In the genomic region with DNA sequence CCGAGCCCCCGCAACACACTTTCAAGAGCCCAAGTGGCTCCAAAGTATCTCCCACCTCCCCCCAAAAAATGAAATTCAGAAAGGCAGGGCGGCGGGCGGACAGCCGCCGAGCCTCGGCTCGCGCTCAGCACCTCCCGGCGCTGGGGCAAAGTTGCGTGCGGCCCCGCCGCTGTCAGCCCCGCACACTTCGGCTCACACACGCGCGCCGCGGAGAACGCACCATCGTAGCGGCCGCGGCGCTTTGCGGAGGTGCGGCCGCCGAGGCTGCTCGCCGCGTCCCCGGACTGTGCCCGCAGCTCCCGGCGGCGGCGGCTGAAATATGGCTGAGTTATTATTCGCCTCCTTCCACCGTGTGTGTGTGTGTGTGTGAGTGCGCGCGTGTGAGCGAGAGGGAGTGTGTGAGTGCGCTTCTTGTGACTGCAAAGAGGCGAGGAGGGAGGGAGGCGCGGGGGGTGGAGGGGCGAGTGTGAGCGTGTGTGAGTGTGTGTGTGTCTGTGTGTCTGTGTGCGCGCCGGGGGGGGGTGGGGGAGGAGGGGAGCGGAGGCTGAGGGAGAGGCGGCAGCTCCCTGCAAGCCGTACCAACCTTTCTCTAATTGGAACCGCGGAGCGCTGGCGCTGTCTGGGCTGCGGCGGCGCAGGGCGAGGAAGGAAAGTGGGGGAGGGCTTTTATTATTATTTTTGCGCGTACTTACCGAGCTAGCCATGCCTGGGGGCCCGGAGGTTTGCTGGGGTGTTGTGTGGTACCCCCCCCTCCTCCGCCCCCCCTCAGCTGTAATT, we compare ENCODE assay signal across 8 cellular contexts. TPM values are rescaled to one million over a fixed set of nuclear protein-coding genes. Genes with fewer than 3 reads are reported as not detected.
DNase-seq lines count a peak whose midpoint lies in the region; ATAC-seq and TF ChIP-seq lines count a peak whose summit lies in the region.

No MANE protein-coding gene starts in this region.

- H3K4me1 Mint-ChIP-seq in activated CD8-positive, alpha-beta T cell treated with anti-CD3 and anti-CD28 coated beads for 36 hours (ENCODE audit: low read depth) = peaks cover 42% of the 10 kb centered on the region

- POLR2A ChIA-PET in activated CD8-positive, alpha-beta T cell treated with anti-CD3 and anti-CD28 coated beads for 36 hours (lab: Charles Lee) = interaction anchor here (0.7 to 2.2 kb wide), 24 partner anchors 11 to 462 kb away, joined by 3 to 19 read pairs (median 4); partner anchors contain the start of gene FOCAD

- H3K36me3 Mint-ChIP-seq in activated CD8-positive, alpha-beta T cell treated with anti-CD3 and anti-CD28 coated beads for 36 hours (ENCODE audit: low read depth) = peaks cover 28% of the 10 kb centered on the region

- peak; percentile 25 for ATAC-seq in HG02571 (IDR thresholded peaks at IDR 0.05; ENCODE audit: unreplicated experiment)
- ATAC-seq in activated CD8-positive, alpha-beta T cell treated with anti-CD3 and anti-CD28 coated beads for 36 hours = peak; percentile 31

- no peaks in the 10 kb centered on the region for H3K27me3 Mint-ChIP-seq in activated CD8-positive, alpha-beta T cell treated with anti-CD3 and anti-CD28 coated beads for 36 hours

- peak; percentile 76 for DNase-seq in GM03348 (ENCODE audit: low spot score)
- peak; percentile 90 for DNase-seq in NCI-H2227 (lab: John Stamatoyannopoulos, UW; ENCODE audit: unreplicated experiment)
- DNase-seq in activated CD8-positive, alpha-beta T cell treated with anti-CD3 and anti-CD28 coated beads for 36 hours = peak; percentile 79
- DNase-seq in effector CD8-positive, alpha-beta T cell (lab: John Stamatoyannopoulos, UW) = peak; percentile 55
- DNase-seq in medulla oblongata (ENCODE audit: extremely low spot score) = peak; percentile 73
- DNase-seq in stimulated activated CD4-positive, alpha-beta T cell treated with anti-CD3 and anti-CD28 coated beads, TNF-alpha, amount 100 ng/mL, for 4 hours (ENCODE audit: low read depth in 3 of 3) = peak; percentile 48 to 67 (median 60)
- no peak for DNase-seq in ACHN

- H3K27ac Mint-ChIP-seq in activated CD8-positive, alpha-beta T cell treated with anti-CD3 and anti-CD28 coated beads for 36 hours = peak overlapping the region; percentile 99

- H3K4me3 Mint-ChIP-seq in activated CD8-positive, alpha-beta T cell treated with anti-CD3 and anti-CD28 coated beads for 36 hours = peak overlapping the region; percentile 97

- TF ChIP-seq CTCF in activated CD8-positive, alpha-beta T cell treated with anti-CD3 and anti-CD28 coated beads for 36 hours (IDR thresholded peaks at IDR 0.05) = no peak

- in situ Hi-C loops in ACHN (cut with HindIII; ENCODE audit: low pct_ligation_motif_present, low pct_unique_long_range_greater_than_20kb, low sequenced_read_pairs) = no loop called here

- CTCF ChIA-PET in activated CD8-positive, alpha-beta T cell treated with anti-CD3 and anti-CD28 coated beads for 36 hours (lab: Charles Lee) = interaction anchor here (0.8 to 2.1 kb wide), 21 partner anchors 10 to 695 kb away, joined by 3 to 13 read pairs (median 4); partner anchors contain the start of gene FOCAD

- no peaks in the 10 kb centered on the region for H3K9me3 Mint-ChIP-seq in activated CD8-positive, alpha-beta T cell treated with anti-CD3 and anti-CD28 coated beads for 36 hours

- intact Hi-C loops in activated CD8-positive, alpha-beta T cell treated with anti-CD3 and anti-CD28 coated beads for 36 hours (cut with micrococcal nuclease) = loop anchor here (2.0 to 5.0 kb wide), 5 partner anchors 61 to 694 kb away; partner anchors contain the start of gene FOCAD

RNA-seq across cellular contexts. Expression of gene MLLT3, which starts 0.6 kb away (rescaled TPM):
- 10 to 100 TPM; 59.1 to 60.8 TPM for total RNA-seq in activated CD8-positive, alpha-beta T cell treated with anti-CD3 and anti-CD28 coated beads for 36 hours
